Comparison of ENCODE assay signal across 8 cellular contexts in genomic region chr9:112971415-112971814, GRCh38. TPM values are rescaled to one million over a fixed set of nuclear protein-coding genes. Genes with fewer than 3 reads are reported as not detected.
DNase-seq lines count a peak whose midpoint lies in the region; ATAC-seq lines count a peak whose summit lies in the region.

No MANE protein-coding gene starts in this region.

- H3K36me3 Mint-ChIP-seq in naive thymus-derived CD8-positive, alpha-beta T cell = peaks cover 0 to 5% (median 0%) of the 10 kb centered on the region in 3 donors

- no peak overlapping the region for H3K4me3 Mint-ChIP-seq in naive thymus-derived CD8-positive, alpha-beta T cell

- no peaks in the 10 kb centered on the region for H3K4me1 Mint-ChIP-seq in naive thymus-derived CD8-positive, alpha-beta T cell

- H3K27me3 Mint-ChIP-seq in naive thymus-derived CD8-positive, alpha-beta T cell = peaks cover 16 to 41% (median 22%) of the 10 kb centered on the region in 5 donors

- H3K9me3 Mint-ChIP-seq in naive thymus-derived CD8-positive, alpha-beta T cell = peaks cover 0 to 40% (median 18%) of the 10 kb centered on the region in 9 donors

- no peak for ATAC-seq in GM21529 (IDR thresholded peaks at IDR 0.05; ENCODE audit: unreplicated experiment)
- ATAC-seq in naive thymus-derived CD8-positive, alpha-beta T cell = no peak
- ATAC-seq in GM21381 (IDR thresholded peaks at IDR 0.05; ENCODE audit: unreplicated experiment) = no peak

- no peak overlapping the region for H3K27ac Mint-ChIP-seq in naive thymus-derived CD8-positive, alpha-beta T cell

- POLR2A ChIA-PET in naive thymus-derived CD8-positive, alpha-beta T cell (lab: Charles Lee) = no interaction called here

- DNase-seq in stimulated activated CD4-positive, alpha-beta T cell treated with anti-CD3 and anti-CD28 coated beads, Interleukin-15, amount 100 ng/mL, for 24 hours = peak; percentile 19
- DNase-seq in stimulated activated CD4-positive, alpha-beta T cell treated with anti-CD3 and anti-CD28 coated beads, Interleukin-4, amount 100 ng/mL, for 4 hours = no peak
- DNase-seq in NCI-H1092 treated with DMSO at 0.1 percent for 48 hours (lab: John Stamatoyannopoulos, UW) = peak; percentile 34
- DNase-seq in ecto neural progenitor cell (ENCODE audit: low spot score) = peak; percentile 50
- DNase-seq in naive thymus-derived CD8-positive, alpha-beta T cell = no peak
- DNase-seq in DMS79 treated with DMSO at 0.1 percent for 48 hours (lab: John Stamatoyannopoulos, UW) = no peak

RNA-seq across cellular contexts. Expression of gene ZNF883, which starts 40.6 kb away (rescaled TPM):
- total RNA-seq in naive thymus-derived CD8-positive, alpha-beta T cell = 1 to 10 TPM; 2.7 TPM
- polyA plus RNA-seq in naive thymus-derived CD8-positive, alpha-beta T cell = 1 to 10 TPM; 1.1 to 2.8 (median 2.5) TPM

Comparison
In these comparisons a context has a peak if more than half of its experiments do, and no peak if none do; other contexts are left out.
1. DNase-seq: peak in stimulated activated CD4-positive, alpha-beta T cell treated with anti-CD3 and anti-CD28 coated beads, Interleukin-15, amount 100 ng/mL, for 24 hours (single experiment), NCI-H1092 treated with DMSO at 0.1 percent for 48 hours (single experiment) and ecto neural progenitor cell (single experiment); none in stimulated activated CD4-positive, alpha-beta T cell treated with anti-CD3 and anti-CD28 coated beads, Interleukin-4, amount 100 ng/mL, for 4 hours (0 of 2), naive thymus-derived CD8-positive, alpha-beta T cell (0 of 10) and DMS79 treated with DMSO at 0.1 percent for 48 hours (single experiment).